8 cellular contexts compared by ENCODE assay signal in the genomic region with DNA sequence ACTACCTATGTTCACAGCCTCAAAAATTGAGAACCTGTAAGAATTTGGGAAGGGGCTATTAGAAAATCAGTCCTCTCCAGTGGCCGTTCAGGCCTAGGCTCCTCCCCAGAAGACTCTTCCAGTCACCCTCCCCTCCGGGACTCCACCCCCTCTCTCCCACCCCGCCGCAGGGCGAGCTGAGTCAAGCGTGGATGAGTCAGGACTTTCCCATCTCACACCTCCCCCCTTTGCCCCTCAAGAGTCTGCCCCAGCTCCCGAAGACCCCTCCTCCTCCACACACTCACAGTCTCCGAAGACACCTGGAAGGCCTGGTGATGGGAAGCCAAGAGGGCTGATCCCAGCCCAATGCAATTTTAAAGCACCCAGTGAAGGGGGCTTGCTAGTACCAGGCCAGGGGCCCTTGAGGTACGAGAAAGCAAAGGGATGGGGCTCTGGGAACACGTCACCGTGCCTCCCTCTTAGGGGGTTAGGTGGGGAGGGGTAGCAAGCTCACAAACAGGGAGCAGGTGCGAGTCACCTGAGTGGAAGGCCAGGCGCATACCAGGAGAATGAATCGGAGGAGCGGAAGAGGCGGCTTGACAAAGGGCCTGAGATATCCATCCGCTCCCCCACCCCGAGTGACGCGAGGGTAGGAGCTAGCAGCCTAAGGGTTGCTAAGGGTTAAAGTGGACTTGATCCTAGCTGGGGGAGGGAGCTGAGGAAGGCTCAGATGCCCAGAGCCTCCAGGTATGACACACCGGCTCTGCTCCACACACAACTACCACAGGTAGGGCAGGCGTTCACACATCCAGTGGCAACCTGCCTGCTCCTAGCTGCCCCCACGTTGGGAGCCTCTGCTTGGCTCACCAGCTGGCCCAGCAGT. TPM values are rescaled to one million over a fixed set of nuclear protein-coding genes. Genes with fewer than 3 reads are reported as not detected.
DNase-seq lines count a peak whose midpoint lies in the region; ATAC-seq, FAIRE-seq and TF ChIP-seq lines count a peak whose summit lies in the region.

No MANE protein-coding gene starts in this region.

- H3K27ac ChIP-seq in A549 (peak overlapping the region; percentile 98 to 100), MM.1S (ENCODE audit: low read length) (no peak overlapping the region)

- no peak for TF ChIP-seq POLR2A in A549 (IDR thresholded peaks at IDR 0.05; ENCODE audit: low read length)

- no peak for FAIRE-seq in A549 (lab: Jason Lieb, UNC)

- H2AFZ ChIP-seq in MM.1S (ENCODE audit: low read length): no peak overlapping the region

- no peaks in the 10 kb centered on the region for H3K79me2 ChIP-seq in MM.1S (ENCODE audit: low read length)

- TF ChIP-seq RAD21 in A549 (conservative IDR thresholded peaks at IDR 0.05 in 1 of 2, IDR thresholded peaks at IDR 0.05 in 1 of 2): no peak

- POLR2A ChIA-PET in A549 (lab: Yijun Ruan, JAX): interaction anchor here (0.7 to 5.7 kb wide), 4 partner anchors 14 to 156 kb away, joined by 4 to 53 read pairs (median 4); a partner anchor contains a TSS

- no peaks in the 10 kb centered on the region for H4K20me1 ChIP-seq in MM.1S (ENCODE audit: insufficient read depth, low read length)

- no peaks in the 10 kb centered on the region for H3K9me2 ChIP-seq in MM.1S (replicated peaks; ENCODE audit: insufficient read depth, low read length)

- peak in 1 of 2 experiments; percentile 94 for DNase-seq in A549 (ENCODE audit: low read depth in 1 of 2, low spot score in 1 of 2)
- DNase-seq in HS-5 (ENCODE audit: low read depth): peak; percentile 73
- DNase-seq in cerebellar cortex (ENCODE audit: low spot score): peak; percentile 84
- peak; percentile 93 for DNase-seq in left kidney (ENCODE audit: low read depth, low spot score)
- peak; percentile 83 for DNase-seq in stimulated activated CD4-positive, alpha-beta T cell treated with anti-CD3 and anti-CD28 coated beads, Interleukin-4, amount 100 ng/mL, for 24 hours
- DNase-seq in NCI-H1092 (lab: John Stamatoyannopoulos, UW): no peak
- DNase-seq in MM.1S: no peak

- no peaks in the 10 kb centered on the region for H3K27me3 ChIP-seq in MM.1S (replicated peaks; ENCODE audit: insufficient read depth, low read length)

- no peak overlapping the region for H3K9ac ChIP-seq in MM.1S (ENCODE audit: low read length)

- H3F3A ChIP-seq in MM.1S (ENCODE audit: insufficient read depth, low read length): no peaks in the 10 kb centered on the region

- peak; percentile 37 to 61 for ATAC-seq in A549
- peak; percentile 57 to 65 for ATAC-seq in activated CD4-positive, CD25-positive, alpha-beta regulatory T cell treated with anti-CD3 and anti-CD28 coated beads, Interleukin-2, amount 50 U/mL, for 24 hours

- TF ChIP-seq CTCF in A549 (IDR thresholded peaks at IDR 0.05): no peak
- TF ChIP-seq CTCF in MM.1S (IDR thresholded peaks at IDR 0.05; ENCODE audit: low read length): no peak

- 2% methylated on average over 14 of the region's 23 CpGs for WGBS in A549 (ENCODE audit: missing lambda C conversion rate)

- CTCF ChIA-PET in A549 (lab: Yijun Ruan, JAX): interaction anchor here (2.2 to 4.0 kb wide), 3 partner anchors 36 to 222 kb away, joined by 4 to 18 read pairs (median 9); a partner anchor contains a TSS

- TF ChIP-seq EP300 in A549 (IDR thresholded peaks at IDR 0.05): peak; percentile 66 to 75; a peak in 4 of 5 replicates

- H3K4me3 ChIP-seq in A549 (peak overlapping the region; percentile 52), MM.1S (ENCODE audit: low read length) (no peak overlapping the region)

- peaks cover 85% of the 10 kb centered on the region for H3K4me1 ChIP-seq in A549
- H3K4me1 ChIP-seq in MM.1S (ENCODE audit: low read length): peaks cover 3% of the 10 kb centered on the region; the same call in 1 of the 2 replicates

- H3K36me3 ChIP-seq in MM.1S (replicated peaks; ENCODE audit: insufficient read depth, low read length): no peaks in the 10 kb centered on the region

- no peaks in the 10 kb centered on the region for H3K9me3 ChIP-seq in A549
- no peaks in the 10 kb centered on the region for H3K9me3 ChIP-seq in MM.1S (replicated peaks; ENCODE audit: insufficient read depth, low read length)

- H3K4me2 ChIP-seq in A549 (peak overlapping the region; percentile 100), MM.1S (ENCODE audit: low read depth, low read length) (no peak overlapping the region)

TF ChIP-seq in A549, 52 proteins besides CTCF, POLR2A, EP300 and RAD21 (continues in another document):
- TF ChIP-seq, protein P1, sequence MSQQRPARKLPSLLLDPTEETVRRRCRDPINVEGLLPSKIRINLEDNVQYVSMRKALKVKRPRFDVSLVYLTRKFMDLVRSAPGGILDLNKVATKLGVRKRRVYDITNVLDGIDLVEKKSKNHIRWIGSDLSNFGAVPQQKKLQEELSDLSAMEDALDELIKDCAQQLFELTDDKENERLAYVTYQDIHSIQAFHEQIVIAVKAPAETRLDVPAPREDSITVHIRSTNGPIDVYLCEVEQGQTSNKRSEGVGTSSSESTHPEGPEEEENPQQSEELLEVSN (IDR thresholded peaks at IDR 0.05; ENCODE audit: borderline replicate concordance, low read depth): no peak
- TF ChIP-seq JUN (IDR thresholded peaks at IDR 0.05): peak; percentile 37 to 47; a peak in 2 of 5 replicates
- TF ChIP-seq RCOR1 (IDR thresholded peaks at IDR 0.05; ENCODE audit: low read depth, low read length): no peak
- TF ChIP-seq HEYL (CRISPR knock-in tag; IDR thresholded peaks at IDR 0.05): 0 out of 2 replicates have a peak, but pooled peaks have one; percentile 61
- TF ChIP-seq JUNB (IDR thresholded peaks at IDR 0.05): peak; percentile 85
- no peak for TF ChIP-seq CHD2 (IDR thresholded peaks at IDR 0.05; ENCODE audit: low read length, partially characterized antibody)
- TF ChIP-seq KDM1A (IDR thresholded peaks at IDR 0.05; ENCODE audit: low read depth): no peak
- TF ChIP-seq ZC3H11A (IDR thresholded peaks at IDR 0.05): no peak
- no peak for TF ChIP-seq SMC3 (IDR thresholded peaks at IDR 0.05)
- TF ChIP-seq RFX5 (IDR thresholded peaks at IDR 0.05): no peak
- TF ChIP-seq MAFK (IDR thresholded peaks at IDR 0.05; ENCODE audit: partially characterized antibody): peak; percentile 63
- no peak for TF ChIP-seq MYC (IDR thresholded peaks at IDR 0.05; ENCODE audit: borderline replicate concordance, low read length)
- no peak for TF ChIP-seq HOXB13 (CRISPR knock-in tag; IDR thresholded peaks at IDR 0.05; ENCODE audit: low read depth)
- TF ChIP-seq FOSL2 (IDR thresholded peaks at IDR 0.05): peak; percentile 85
- TF ChIP-seq FOSL2 (CRISPR knock-in tag; IDR thresholded peaks at IDR 0.05): peak; percentile 87
- TF ChIP-seq HOXB5 (CRISPR knock-in tag; IDR thresholded peaks at IDR 0.05): 0 out of 2 replicates have a peak, but pooled peaks have one; percentile 53
- TF ChIP-seq HOXA7 (CRISPR knock-in tag; IDR thresholded peaks at IDR 0.05): no peak; the same call in 1 of the 2 replicates
- no peak for TF ChIP-seq EHMT2 (IDR thresholded peaks at IDR 0.05; ENCODE audit: low read depth)
- TF ChIP-seq NR3C1 (IDR thresholded peaks at IDR 0.05): no peak
- TF ChIP-seq NFE2L2 (conservative IDR thresholded peaks at IDR 0.05; ENCODE audit: low read length): peak; percentile 54; the same call in 1 of the 2 replicates
- TF ChIP-seq PHF8 (IDR thresholded peaks at IDR 0.05; ENCODE audit: borderline replicate concordance, low read depth): no peak
- no peak for TF ChIP-seq CBX8 (IDR thresholded peaks at IDR 0.05)
- TF ChIP-seq, protein P2, sequence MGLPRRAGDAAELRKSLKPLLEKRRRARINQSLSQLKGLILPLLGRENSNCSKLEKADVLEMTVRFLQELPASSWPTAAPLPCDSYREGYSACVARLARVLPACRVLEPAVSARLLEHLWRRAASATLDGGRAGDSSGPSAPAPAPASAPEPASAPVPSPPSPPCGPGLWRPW (IDR thresholded peaks at IDR 0.05): no peak
- 0 out of 4 replicates have a peak, but pooled peaks of 1 of the 2 experiments have one; percentile 6 for TF ChIP-seq CEBPB (IDR thresholded peaks at IDR 0.05)
- TF ChIP-seq FOXS1 (CRISPR knock-in tag; IDR thresholded peaks at IDR 0.05): no peak
- TF ChIP-seq, protein P3, sequence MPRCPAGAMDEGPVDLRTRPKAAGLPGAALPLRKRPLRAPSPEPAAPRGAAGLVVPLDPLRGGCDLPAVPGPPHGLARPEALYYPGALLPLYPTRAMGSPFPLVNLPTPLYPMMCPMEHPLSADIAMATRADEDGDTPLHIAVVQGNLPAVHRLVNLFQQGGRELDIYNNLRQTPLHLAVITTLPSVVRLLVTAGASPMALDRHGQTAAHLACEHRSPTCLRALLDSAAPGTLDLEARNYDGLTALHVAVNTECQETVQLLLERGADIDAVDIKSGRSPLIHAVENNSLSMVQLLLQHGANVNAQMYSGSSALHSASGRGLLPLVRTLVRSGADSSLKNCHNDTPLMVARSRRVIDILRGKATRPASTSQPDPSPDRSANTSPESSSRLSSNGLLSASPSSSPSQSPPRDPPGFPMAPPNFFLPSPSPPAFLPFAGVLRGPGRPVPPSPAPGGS (IDR thresholded peaks at IDR 0.05): no peak

RNA-seq across cellular contexts. Expression of a gene that starts 13.6 kb away (rescaled TPM):
- 7.0 and 8.8 TPM in 2 replicates for polyA plus RNA-seq in A549 (2011; rRNA removed)
- polyA plus RNA-seq in A549 (2012; cell fraction: cytosol; rRNA removed): 16.4 and 27.8 TPM in 2 replicates
- 41.9 and 56.6 TPM in 2 replicates for polyA plus RNA-seq in A549 (2012; cell fraction: nucleus; rRNA removed)
- 51.8 to 53.2 TPM (median 52.0 TPM) in 3 replicates for polyA plus RNA-seq in A549 (2017; fragmentation: RNase III; extraction: RNeasy Plus Mini Kit Qiagen cat#74134 plus additional on column Dnase treatment)
- 8.8 and 19.9 TPM in 2 replicates for polyA minus RNA-seq in A549 (2011; rRNA and poly(A)+ RNA removed)

RNA-seq across cellular contexts. Expression of a gene that starts 28.4 kb away (rescaled TPM):
- polyA plus RNA-seq in A549 (2011; rRNA removed) (not detected in 2 replicates), A549 (2017; fragmentation: RNase III; extraction: RNeasy Plus Mini Kit Qiagen cat#74134 plus additional on column Dnase treatment) (0.04 to 0.05 TPM (median 0.04 TPM) in 3 replicates)
- polyA plus RNA-seq in A549 (2012; cell fraction: cytosol; rRNA removed): not detected in 2 replicates
- 0.02 and 0.04 TPM in 2 replicates for polyA plus RNA-seq in A549 (2012; cell fraction: nucleus; rRNA removed)
- not detected in 2 replicates for polyA minus RNA-seq in A549 (2011; rRNA and poly(A)+ RNA removed)

RNA-seq across cellular contexts. Expression of a gene that starts 44.0 kb away (rescaled TPM):
- polyA plus RNA-seq in A549 (2011; rRNA removed): 0.20 and 0.37 TPM in 2 replicates
- 0.48 and 0.49 TPM in 2 replicates for polyA plus RNA-seq in A549 (2012; cell fraction: cytosol; rRNA removed)
- polyA plus RNA-seq in A549 (2012; cell fraction: nucleus; rRNA removed): 0.56 and 0.62 TPM in 2 replicates
- polyA plus RNA-seq in A549 (2017; fragmentation: RNase III; extraction: RNeasy Plus Mini Kit Qiagen cat#74134 plus additional on column Dnase treatment): 0.41 to 0.92 TPM (median 0.50 TPM) in 3 replicates
- 0.37 and 0.39 TPM in 2 replicates for polyA minus RNA-seq in A549 (2011; rRNA and poly(A)+ RNA removed)

RNA-seq across cellular contexts. Expression of a gene that starts 59.5 kb away (rescaled TPM):
- not detected in 2 replicates for polyA plus RNA-seq in A549 (2011; rRNA removed)
- polyA plus RNA-seq in A549 (2012; cell fraction: cytosol; rRNA removed): not detected in 2 replicates
- not detected in 2 replicates for polyA plus RNA-seq in A549 (2012; cell fraction: nucleus; rRNA removed)
- not detected in 3 replicates for polyA plus RNA-seq in A549 (2017; fragmentation: RNase III; extraction: RNeasy Plus Mini Kit Qiagen cat#74134 plus additional on column Dnase treatment)
- not detected in 2 replicates for polyA minus RNA-seq in A549 (2011; rRNA and poly(A)+ RNA removed)

Comparison
In these comparisons a context has a peak if more than half of its experiments do, and no peak if none do; other contexts are left out.
1. DNase-seq: peak in HS-5 (single experiment), cerebellar cortex (single experiment), left kidney (single experiment) and stimulated activated CD4-positive, alpha-beta T cell treated with anti-CD3 and anti-CD28 coated beads, Interleukin-4, amount 100 ng/mL, for 24 hours (single experiment); none in NCI-H1092 (single experiment) and MM.1S (single experiment).